In the genomic region with DNA sequence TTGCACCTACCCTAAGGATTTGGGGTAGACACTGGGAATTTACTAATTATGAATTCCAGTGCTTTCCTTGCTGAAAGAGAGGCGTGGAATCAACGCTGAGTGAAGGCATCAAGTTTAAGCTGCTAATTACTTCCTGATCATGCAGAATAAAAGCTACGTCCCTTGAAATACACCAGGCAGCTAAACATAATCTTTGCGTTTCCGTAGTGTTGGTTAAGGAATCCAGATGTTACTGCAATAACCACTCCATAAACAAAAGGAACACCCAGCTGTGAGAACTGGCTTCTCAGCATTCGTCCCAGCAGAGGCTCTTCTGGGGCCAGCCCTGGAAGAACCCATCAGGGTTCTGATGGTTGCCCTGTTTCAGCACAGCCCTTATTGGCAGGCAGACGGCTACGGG, we compare ENCODE assay signal across 34 cellular contexts.
"Had no signal": no experiment of that assay in that cellular context is flagged by ENCODE, and none has a peak within 500 bp of the region (broad histone marks: within the 10 kb centered on the region; RNA-seq: fewer than 3 reads in every experiment).

No MANE protein-coding gene starts in this region.

- DNase-seq: activated B cell treated with CpG ODN at 0.5 μM for 24 hours; activated CD4-positive, alpha-beta T cell treated with anti-CD3 and anti-CD28 coated beads for 48 hours; activated CD4-positive, alpha-beta T cell treated with anti-CD3 and anti-CD28 coated beads, Interleukin-2, amount 50 U/mL, for 1 hour; activated CD4-positive, alpha-beta T cell treated with anti-CD3 and anti-CD28 coated beads, Interleukin-2, amount 50 U/mL, for 48 hours; activated CD8-positive, alpha-beta memory T cell treated with anti-CD3 and anti-CD28 coated beads for 24 hours; activated CD8-positive, alpha-beta T cell treated with anti-CD3 and anti-CD28 coated beads for 36 hours; activated effector memory CD4-positive, alpha-beta T cell treated with anti-CD3 and anti-CD28 coated beads, Interleukin-2, amount 50 U/mL, for 16 hours; activated naive CD4-positive, alpha-beta T cell treated with anti-CD3 and anti-CD28 coated beads for 36 hours; activated naive CD8-positive, alpha-beta T cell treated with anti-CD3 and anti-CD28 coated beads for 36 hours; activated naive CD8-positive, alpha-beta T cell treated with anti-CD3 and anti-CD28 coated beads, Interleukin-2, amount 50 U/mL, for 24 hours; activated T-cell treated with anti-CD3 and anti-CD28 coated beads, Interleukin-2, amount 50 U/mL, for 4 hours; adrenal gland; amygdala; central memory CD4-positive, alpha-beta T cell; cerebellar nuclear complex; dorsolateral prefrontal cortex; effector memory CD4-positive, alpha-beta T cell; endodermal cell; foreskin melanocyte; T1000; WERI-Rb-1 had no signal

- H3K27ac ChIP-seq: adrenal gland, ascending aorta, breast epithelium, cardiac muscle cell, coronary artery, dorsolateral prefrontal cortex, gastroesophageal sphincter, WERI-Rb-1 had no signal

- H3K36me3 ChIP-seq: adrenal gland, ascending aorta, breast epithelium, cardiac muscle cell, gastroesophageal sphincter, WERI-Rb-1 had no signal

- H3K4me1 Mint-ChIP-seq: activated B cell treated with CpG ODN at 0.5 μM for 24 hours; activated naive CD8-positive, alpha-beta T cell treated with anti-CD3 and anti-CD28 coated beads for 36 hours; activated T-helper 17 cell treated with anti-CD3 and anti-CD28 coated beads, Interleukin-2, amount 50 U/mL, for 72 hours; endodermal cell had no signal

- H3K27me3 ChIP-seq: adrenal gland, ascending aorta, breast epithelium, cardiac muscle cell had no signal

- H3K27me3 Mint-ChIP-seq: activated B cell treated with CpG ODN at 0.5 μM for 24 hours; activated CD8-positive, alpha-beta T cell treated with anti-CD3 and anti-CD28 coated beads for 36 hours; activated naive CD4-positive, alpha-beta T cell treated with anti-CD3 and anti-CD28 coated beads, Interleukin-2, amount 50 U/mL, for 24 hours; activated naive CD8-positive, alpha-beta T cell treated with anti-CD3 and anti-CD28 coated beads for 36 hours; activated naive CD8-positive, alpha-beta T cell treated with anti-CD3 and anti-CD28 coated beads, Interleukin-2, amount 50 U/mL, for 24 hours; activated T-helper 17 cell treated with anti-CD3 and anti-CD28 coated beads, Interleukin-2, amount 50 U/mL, for 72 hours; dendritic cell treated with granulocyte-macrophage colony-stimulating factor and Interleukin-4, amounts not matched to agents 40 ng/mL and 50 ng/mL, for 4 days had no signal

- H3K4me1 ChIP-seq: adrenal gland, ascending aorta, breast epithelium, gastroesophageal sphincter had no signal

- H3K9me3 Mint-ChIP-seq: activated B cell treated with CpG ODN at 0.5 μM for 24 hours; activated CD8-positive, alpha-beta T cell treated with anti-CD3 and anti-CD28 coated beads for 36 hours; activated naive CD8-positive, alpha-beta T cell treated with anti-CD3 and anti-CD28 coated beads for 36 hours; activated naive CD8-positive, alpha-beta T cell treated with anti-CD3 and anti-CD28 coated beads, Interleukin-2, amount 50 U/mL, for 24 hours; activated T-helper 17 cell treated with anti-CD3 and anti-CD28 coated beads, Interleukin-2, amount 50 U/mL, for 72 hours; T-helper 2 cell treated with Interferon-gamma antibody and Interleukin-4, amounts not matched to agents 5 μg/mL and 100 μg/mL, for 36 hours had no signal

- H3K27ac Mint-ChIP-seq: activated B cell treated with CpG ODN at 0.5 μM for 24 hours; activated CD8-positive, alpha-beta T cell treated with anti-CD3 and anti-CD28 coated beads for 36 hours; activated naive CD4-positive, alpha-beta T cell treated with anti-CD3 and anti-CD28 coated beads for 36 hours; activated naive CD4-positive, alpha-beta T cell treated with anti-CD3 and anti-CD28 coated beads, Interleukin-2, amount 50 U/mL, for 24 hours; activated naive CD8-positive, alpha-beta T cell treated with anti-CD3 and anti-CD28 coated beads for 36 hours; activated naive CD8-positive, alpha-beta T cell treated with anti-CD3 and anti-CD28 coated beads, Interleukin-2, amount 50 U/mL, for 24 hours; activated T-helper 17 cell treated with anti-CD3 and anti-CD28 coated beads, Interleukin-2, amount 50 U/mL, for 72 hours; dendritic cell treated with granulocyte-macrophage colony-stimulating factor and Interleukin-4, amounts not matched to agents 40 ng/mL and 50 ng/mL, for 4 days; endodermal cell; T-helper 1 cell treated with Interleukin-12 subunit alpha and Interleukin-12 subunit beta and Interleukin-4 antibody, amounts not matched to agents 30 μg/mL and 1 μg/mL, for 36 hours; T-helper 2 cell treated with Interferon-gamma antibody and Interleukin-4, amounts not matched to agents 5 μg/mL and 100 μg/mL, for 36 hours had no signal

- ATAC-seq: activated CD4-positive, CD25-positive, alpha-beta regulatory T cell treated with anti-CD3 and anti-CD28 coated beads, Interleukin-2, amount 50 U/mL, for 24 hours; activated CD8-positive, alpha-beta T cell treated with anti-CD3 and anti-CD28 coated beads for 36 hours; activated naive CD8-positive, alpha-beta T cell treated with anti-CD3 and anti-CD28 coated beads, Interleukin-2, amount 50 U/mL, for 24 hours; activated T-cell treated with anti-CD3 and anti-CD28 coated beads, Interleukin-2, amount 50 U/mL, for 4 hours; activated T-helper 17 cell treated with anti-CD3 and anti-CD28 coated beads, Interleukin-2, amount 50 U/mL, for 72 hours; esophagus mucosa; gastroesophageal sphincter had no signal

- H3K9me3 ChIP-seq: adrenal gland, breast epithelium had no signal

- H3K36me3 Mint-ChIP-seq: activated naive CD4-positive, alpha-beta T cell treated with anti-CD3 and anti-CD28 coated beads, Interleukin-2, amount 50 U/mL, for 24 hours; activated naive CD8-positive, alpha-beta T cell treated with anti-CD3 and anti-CD28 coated beads for 36 hours; brain had no signal

- H3K4me3 ChIP-seq: adrenal gland, ascending aorta, breast epithelium, cardiac muscle cell, coronary artery, dorsolateral prefrontal cortex, gastroesophageal sphincter had no signal

- H3K4me3 Mint-ChIP-seq: activated B cell treated with CpG ODN at 0.5 μM for 24 hours; activated CD8-positive, alpha-beta T cell treated with anti-CD3 and anti-CD28 coated beads for 36 hours; activated naive CD4-positive, alpha-beta T cell treated with anti-CD3 and anti-CD28 coated beads for 36 hours; activated naive CD4-positive, alpha-beta T cell treated with anti-CD3 and anti-CD28 coated beads, Interleukin-2, amount 50 U/mL, for 24 hours; activated naive CD8-positive, alpha-beta T cell treated with anti-CD3 and anti-CD28 coated beads for 36 hours; activated naive CD8-positive, alpha-beta T cell treated with anti-CD3 and anti-CD28 coated beads, Interleukin-2, amount 50 U/mL, for 24 hours; activated T-cell treated with anti-CD3 and anti-CD28 coated beads, Interleukin-2, amount 50 U/mL, for 4 hours; activated T-helper 17 cell treated with anti-CD3 and anti-CD28 coated beads, Interleukin-2, amount 50 U/mL, for 72 hours; brain; dendritic cell treated with granulocyte-macrophage colony-stimulating factor and Interleukin-4, amounts not matched to agents 40 ng/mL and 50 ng/mL, for 4 days; endodermal cell; T-helper 1 cell treated with Interleukin-12 subunit alpha and Interleukin-12 subunit beta and Interleukin-4 antibody, amounts not matched to agents 30 μg/mL and 1 μg/mL, for 36 hours; T-helper 2 cell treated with Interferon-gamma antibody and Interleukin-4, amounts not matched to agents 5 μg/mL and 100 μg/mL, for 36 hours had no signal
